1 cellular context compared by ENCODE assay signal in the genomic region with DNA sequence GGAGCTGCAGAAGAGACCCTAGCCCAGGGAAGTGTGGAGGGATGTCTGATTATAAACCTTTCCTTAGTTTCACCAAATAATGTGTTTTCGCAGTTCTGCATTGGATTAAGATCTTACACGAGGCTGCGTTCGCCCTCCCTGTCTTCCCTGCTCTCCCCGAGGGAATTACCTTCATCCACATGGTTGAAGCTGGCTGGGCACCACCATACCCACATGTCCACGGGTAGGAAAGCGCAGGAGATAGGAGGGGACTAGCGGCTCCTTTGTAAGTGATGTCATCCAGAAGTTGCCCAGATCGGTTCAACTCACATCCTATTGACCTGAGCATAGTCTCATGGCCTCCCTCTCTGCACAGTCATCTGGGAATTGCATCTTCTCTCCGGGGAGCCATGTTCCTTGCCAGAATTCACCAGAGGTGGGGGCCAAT.
TF ChIP-seq lines count a peak whose summit lies in the region.

No MANE protein-coding gene starts in this region.

TF ChIP-seq in HepG2, 621 proteins besides CTCF, POLR2A, EP300 and RAD21 (continues in another document):
- TF ChIP-seq RELA (CRISPR knock-in tag; IDR thresholded peaks at IDR 0.05) (0 out of 2 replicates have a peak, but pooled peaks have one; percentile 40), ZNF350 (CRISPR knock-in tag; IDR thresholded peaks at IDR 0.05; ENCODE audit: borderline replicate concordance, low read depth) (peak; percentile 40; the same call in 1 of the 2 replicates), HDAC2 (CRISPR knock-in tag; IDR thresholded peaks at IDR 0.05) (peak; percentile 19; the same call in 1 of the 2 replicates), MIXL1 (CRISPR knock-in tag; IDR thresholded peaks at IDR 0.05) (no peak), SAP130 (CRISPR knock-in tag; IDR thresholded peaks at IDR 0.05; ENCODE audit: low read depth) (peak; percentile 76), ZNF232 (CRISPR knock-in tag; IDR thresholded peaks at IDR 0.05; ENCODE audit: borderline replicate concordance) (0 out of 2 replicates have a peak, but pooled peaks have one; percentile 13), RBM22 (optimal IDR thresholded peaks at IDR 0.05; ENCODE audit: low read length) (no peak), GABPA (IDR thresholded peaks at IDR 0.05; ENCODE audit: low read depth, low read length) (no peak), GABPA (CRISPR knock-in tag; IDR thresholded peaks at IDR 0.05; ENCODE audit: low read depth) (0 out of 2 replicates have a peak, but pooled peaks have one; percentile 28), ZNF274 (CRISPR knock-in tag; IDR thresholded peaks at IDR 0.05) (0 out of 2 replicates have a peak, but pooled peaks have one; percentile 10), STAG1 (CRISPR knock-in tag; IDR thresholded peaks at IDR 0.05) (no peak), ZNF253 (CRISPR knock-in tag; IDR thresholded peaks at IDR 0.05; ENCODE audit: borderline replicate concordance) (peak; percentile 77; the same call in 1 of the 2 replicates), ZNF781 (CRISPR knock-in tag; IDR thresholded peaks at IDR 0.05; ENCODE audit: borderline replicate concordance, not compliant biosample characterization) (no peak), IKZF1 (IDR thresholded peaks at IDR 0.05) (no peak), ZNF292 (CRISPR knock-in tag; IDR thresholded peaks at IDR 0.05; ENCODE audit: borderline replicate concordance, low read depth) (peak; percentile 54; the same call in 1 of the 2 replicates), YY1 (IDR thresholded peaks at IDR 0.05; ENCODE audit: insufficient read depth, insufficient replicate concordance, low read depth, low read length) (peak; percentile 63), ZNF773 (CRISPR knock-in tag; IDR thresholded peaks at IDR 0.05; ENCODE audit: borderline replicate concordance) (no peak), KAT8 (CRISPR knock-in tag; IDR thresholded peaks at IDR 0.05) (no peak), GATA4 (IDR thresholded peaks at IDR 0.05; ENCODE audit: borderline replicate concordance, low read depth) (no peak), ZNF138 (CRISPR knock-in tag; IDR thresholded peaks at IDR 0.05; ENCODE audit: low read depth) (no peak), ZNF12 (CRISPR knock-in tag; IDR thresholded peaks at IDR 0.05) (0 out of 2 replicates have a peak, but pooled peaks have one; percentile 26), SMAD3 (CRISPR knock-in tag; IDR thresholded peaks at IDR 0.05) (0 out of 2 replicates have a peak, but pooled peaks have one; percentile 53), ZNF746 (CRISPR knock-in tag; IDR thresholded peaks at IDR 0.05) (no peak), ZNF317 (CRISPR knock-in tag; IDR thresholded peaks at IDR 0.05) (0 out of 2 replicates have a peak, but pooled peaks have one; percentile 11), DMAP1 (CRISPR knock-in tag; IDR thresholded peaks at IDR 0.05) (peak; percentile 53; the same call in 1 of the 2 replicates), MBD4 (IDR thresholded peaks at IDR 0.05; ENCODE audit: borderline replicate concordance, low read length) (no peak)
- TF ChIP-seq, protein P1, sequence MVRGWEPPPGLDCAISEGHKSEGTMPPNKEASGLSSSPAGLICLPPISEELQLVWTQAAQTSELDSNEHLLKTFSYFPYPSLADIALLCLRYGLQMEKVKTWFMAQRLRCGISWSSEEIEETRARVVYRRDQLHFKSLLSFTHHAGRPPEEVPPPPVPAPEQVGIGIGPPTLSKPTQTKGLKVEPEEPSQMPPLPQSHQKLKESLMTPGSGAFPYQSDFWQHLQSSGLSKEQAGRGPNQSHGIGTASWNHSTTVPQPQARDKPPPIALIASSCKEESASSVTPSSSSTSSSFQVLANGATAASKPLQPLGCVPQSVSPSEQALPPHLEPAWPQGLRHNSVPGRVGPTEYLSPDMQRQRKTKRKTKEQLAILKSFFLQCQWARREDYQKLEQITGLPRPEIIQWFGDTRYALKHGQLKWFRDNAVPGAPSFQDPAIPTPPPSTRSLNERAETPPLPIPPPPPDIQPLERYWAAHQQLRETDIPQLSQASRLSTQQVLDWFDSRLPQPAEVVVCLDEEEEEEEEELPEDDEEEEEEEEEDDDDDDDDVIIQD (CRISPR knock-in tag; IDR thresholded peaks at IDR 0.05; ENCODE audit: low read depth), result 0 out of 2 replicates have a peak, but pooled peaks have one; percentile 19
- TF ChIP-seq, protein P2, sequence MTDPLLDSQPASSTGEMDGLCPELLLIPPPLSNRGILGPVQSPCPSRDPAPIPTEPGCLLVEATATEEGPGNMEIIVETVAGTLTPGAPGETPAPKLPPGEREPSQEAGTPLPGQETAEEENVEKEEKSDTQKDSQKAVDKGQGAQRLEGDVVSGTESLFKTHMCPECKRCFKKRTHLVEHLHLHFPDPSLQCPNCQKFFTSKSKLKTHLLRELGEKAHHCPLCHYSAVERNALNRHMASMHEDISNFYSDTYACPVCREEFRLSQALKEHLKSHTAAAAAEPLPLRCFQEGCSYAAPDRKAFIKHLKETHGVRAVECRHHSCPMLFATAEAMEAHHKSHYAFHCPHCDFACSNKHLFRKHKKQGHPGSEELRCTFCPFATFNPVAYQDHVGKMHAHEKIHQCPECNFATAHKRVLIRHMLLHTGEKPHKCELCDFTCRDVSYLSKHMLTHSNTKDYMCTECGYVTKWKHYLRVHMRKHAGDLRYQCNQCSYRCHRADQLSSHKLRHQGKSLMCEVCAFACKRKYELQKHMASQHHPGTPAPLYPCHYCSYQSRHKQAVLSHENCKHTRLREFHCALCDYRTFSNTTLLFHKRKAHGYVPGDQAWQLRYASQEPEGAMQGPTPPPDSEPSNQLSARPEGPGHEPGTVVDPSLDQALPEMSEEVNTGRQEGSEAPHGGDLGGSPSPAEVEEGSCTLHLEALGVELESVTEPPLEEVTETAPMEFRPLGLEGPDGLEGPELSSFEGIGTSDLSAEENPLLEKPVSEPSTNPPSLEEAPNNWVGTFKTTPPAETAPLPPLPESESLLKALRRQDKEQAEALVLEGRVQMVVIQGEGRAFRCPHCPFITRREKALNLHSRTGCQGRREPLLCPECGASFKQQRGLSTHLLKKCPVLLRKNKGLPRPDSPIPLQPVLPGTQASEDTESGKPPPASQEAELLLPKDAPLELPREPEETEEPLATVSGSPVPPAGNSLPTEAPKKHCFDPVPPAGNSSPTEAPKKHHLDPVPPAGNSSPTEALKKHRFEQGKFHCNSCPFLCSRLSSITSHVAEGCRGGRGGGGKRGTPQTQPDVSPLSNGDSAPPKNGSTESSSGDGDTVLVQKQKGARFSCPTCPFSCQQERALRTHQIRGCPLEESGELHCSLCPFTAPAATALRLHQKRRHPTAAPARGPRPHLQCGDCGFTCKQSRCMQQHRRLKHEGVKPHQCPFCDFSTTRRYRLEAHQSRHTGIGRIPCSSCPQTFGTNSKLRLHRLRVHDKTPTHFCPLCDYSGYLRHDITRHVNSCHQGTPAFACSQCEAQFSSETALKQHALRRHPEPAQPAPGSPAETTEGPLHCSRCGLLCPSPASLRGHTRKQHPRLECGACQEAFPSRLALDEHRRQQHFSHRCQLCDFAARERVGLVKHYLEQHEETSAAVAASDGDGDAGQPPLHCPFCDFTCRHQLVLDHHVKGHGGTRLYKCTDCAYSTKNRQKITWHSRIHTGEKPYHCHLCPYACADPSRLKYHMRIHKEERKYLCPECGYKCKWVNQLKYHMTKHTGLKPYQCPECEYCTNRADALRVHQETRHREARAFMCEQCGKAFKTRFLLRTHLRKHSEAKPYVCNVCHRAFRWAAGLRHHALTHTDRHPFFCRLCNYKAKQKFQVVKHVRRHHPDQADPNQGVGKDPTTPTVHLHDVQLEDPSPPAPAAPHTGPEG (CRISPR knock-in tag; IDR thresholded peaks at IDR 0.05), result 0 out of 2 replicates have a peak, but pooled peaks have one; percentile 10
- TF ChIP-seq, protein P3, sequence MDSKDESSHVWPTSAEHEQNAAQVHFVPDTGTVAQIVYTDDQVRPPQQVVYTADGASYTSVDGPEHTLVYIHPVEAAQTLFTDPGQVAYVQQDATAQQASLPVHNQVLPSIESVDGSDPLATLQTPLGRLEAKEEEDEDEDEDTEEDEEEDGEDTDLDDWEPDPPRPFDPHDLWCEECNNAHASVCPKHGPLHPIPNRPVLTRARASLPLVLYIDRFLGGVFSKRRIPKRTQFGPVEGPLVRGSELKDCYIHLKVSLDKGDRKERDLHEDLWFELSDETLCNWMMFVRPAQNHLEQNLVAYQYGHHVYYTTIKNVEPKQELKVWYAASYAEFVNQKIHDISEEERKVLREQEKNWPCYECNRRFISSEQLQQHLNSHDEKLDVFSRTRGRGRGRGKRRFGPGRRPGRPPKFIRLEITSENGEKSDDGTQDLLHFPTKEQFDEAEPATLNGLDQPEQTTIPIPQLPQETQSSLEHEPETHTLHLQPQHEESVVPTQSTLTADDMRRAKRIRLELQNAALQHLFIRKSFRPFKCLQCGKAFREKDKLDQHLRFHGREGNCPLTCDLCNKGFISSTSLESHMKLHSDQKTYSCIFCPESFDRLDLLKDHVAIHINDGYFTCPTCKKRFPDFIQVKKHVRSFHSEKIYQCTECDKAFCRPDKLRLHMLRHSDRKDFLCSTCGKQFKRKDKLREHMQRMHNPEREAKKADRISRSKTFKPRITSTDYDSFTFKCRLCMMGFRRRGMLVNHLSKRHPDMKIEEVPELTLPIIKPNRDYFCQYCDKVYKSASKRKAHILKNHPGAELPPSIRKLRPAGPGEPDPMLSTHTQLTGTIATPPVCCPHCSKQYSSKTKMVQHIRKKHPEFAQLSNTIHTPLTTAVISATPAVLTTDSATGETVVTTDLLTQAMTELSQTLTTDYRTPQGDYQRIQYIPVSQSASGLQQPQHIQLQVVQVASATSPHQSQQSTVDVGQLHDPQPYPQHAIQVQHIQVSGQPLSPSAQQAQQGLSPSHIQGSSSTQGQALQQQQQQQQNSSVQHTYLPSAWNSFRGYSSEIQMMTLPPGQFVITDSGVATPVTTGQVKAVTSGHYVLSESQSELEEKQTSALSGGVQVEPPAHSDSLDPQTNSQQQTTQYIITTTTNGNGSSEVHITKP (CRISPR knock-in tag; IDR thresholded peaks at IDR 0.05; ENCODE audit: low read depth), result peak; percentile 31; the same call in 1 of the 2 replicates
- TF ChIP-seq, protein P4, sequence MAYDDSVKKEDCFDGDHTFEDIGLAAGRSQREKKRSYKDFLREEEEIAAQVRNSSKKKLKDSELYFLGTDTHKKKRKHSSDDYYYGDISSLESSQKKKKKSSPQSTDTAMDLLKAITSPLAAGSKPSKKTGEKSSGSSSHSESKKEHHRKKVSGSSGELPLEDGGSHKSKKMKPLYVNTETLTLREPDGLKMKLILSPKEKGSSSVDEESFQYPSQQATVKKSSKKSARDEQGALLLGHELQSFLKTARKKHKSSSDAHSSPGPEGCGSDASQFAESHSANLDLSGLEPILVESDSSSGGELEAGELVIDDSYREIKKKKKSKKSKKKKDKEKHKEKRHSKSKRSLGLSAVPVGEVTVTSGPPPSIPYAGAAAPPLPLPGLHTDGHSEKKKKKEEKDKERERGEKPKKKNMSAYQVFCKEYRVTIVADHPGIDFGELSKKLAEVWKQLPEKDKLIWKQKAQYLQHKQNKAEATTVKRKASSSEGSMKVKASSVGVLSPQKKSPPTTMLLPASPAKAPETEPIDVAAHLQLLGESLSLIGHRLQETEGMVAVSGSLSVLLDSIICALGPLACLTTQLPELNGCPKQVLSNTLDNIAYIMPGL (CRISPR knock-in tag; IDR thresholded peaks at IDR 0.05; ENCODE audit: borderline replicate concordance in 1 of 2, low read depth in 1 of 2), result peak in 1 of 2 experiments; percentile 24; a peak in 2 of 4 replicates
- TF ChIP-seq, protein P5, sequence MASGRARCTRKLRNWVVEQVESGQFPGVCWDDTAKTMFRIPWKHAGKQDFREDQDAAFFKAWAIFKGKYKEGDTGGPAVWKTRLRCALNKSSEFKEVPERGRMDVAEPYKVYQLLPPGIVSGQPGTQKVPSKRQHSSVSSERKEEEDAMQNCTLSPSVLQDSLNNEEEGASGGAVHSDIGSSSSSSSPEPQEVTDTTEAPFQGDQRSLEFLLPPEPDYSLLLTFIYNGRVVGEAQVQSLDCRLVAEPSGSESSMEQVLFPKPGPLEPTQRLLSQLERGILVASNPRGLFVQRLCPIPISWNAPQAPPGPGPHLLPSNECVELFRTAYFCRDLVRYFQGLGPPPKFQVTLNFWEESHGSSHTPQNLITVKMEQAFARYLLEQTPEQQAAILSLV (CRISPR knock-in tag; IDR thresholded peaks at IDR 0.05; ENCODE audit: borderline replicate concordance), result no peak
- TF ChIP-seq, protein P6, sequence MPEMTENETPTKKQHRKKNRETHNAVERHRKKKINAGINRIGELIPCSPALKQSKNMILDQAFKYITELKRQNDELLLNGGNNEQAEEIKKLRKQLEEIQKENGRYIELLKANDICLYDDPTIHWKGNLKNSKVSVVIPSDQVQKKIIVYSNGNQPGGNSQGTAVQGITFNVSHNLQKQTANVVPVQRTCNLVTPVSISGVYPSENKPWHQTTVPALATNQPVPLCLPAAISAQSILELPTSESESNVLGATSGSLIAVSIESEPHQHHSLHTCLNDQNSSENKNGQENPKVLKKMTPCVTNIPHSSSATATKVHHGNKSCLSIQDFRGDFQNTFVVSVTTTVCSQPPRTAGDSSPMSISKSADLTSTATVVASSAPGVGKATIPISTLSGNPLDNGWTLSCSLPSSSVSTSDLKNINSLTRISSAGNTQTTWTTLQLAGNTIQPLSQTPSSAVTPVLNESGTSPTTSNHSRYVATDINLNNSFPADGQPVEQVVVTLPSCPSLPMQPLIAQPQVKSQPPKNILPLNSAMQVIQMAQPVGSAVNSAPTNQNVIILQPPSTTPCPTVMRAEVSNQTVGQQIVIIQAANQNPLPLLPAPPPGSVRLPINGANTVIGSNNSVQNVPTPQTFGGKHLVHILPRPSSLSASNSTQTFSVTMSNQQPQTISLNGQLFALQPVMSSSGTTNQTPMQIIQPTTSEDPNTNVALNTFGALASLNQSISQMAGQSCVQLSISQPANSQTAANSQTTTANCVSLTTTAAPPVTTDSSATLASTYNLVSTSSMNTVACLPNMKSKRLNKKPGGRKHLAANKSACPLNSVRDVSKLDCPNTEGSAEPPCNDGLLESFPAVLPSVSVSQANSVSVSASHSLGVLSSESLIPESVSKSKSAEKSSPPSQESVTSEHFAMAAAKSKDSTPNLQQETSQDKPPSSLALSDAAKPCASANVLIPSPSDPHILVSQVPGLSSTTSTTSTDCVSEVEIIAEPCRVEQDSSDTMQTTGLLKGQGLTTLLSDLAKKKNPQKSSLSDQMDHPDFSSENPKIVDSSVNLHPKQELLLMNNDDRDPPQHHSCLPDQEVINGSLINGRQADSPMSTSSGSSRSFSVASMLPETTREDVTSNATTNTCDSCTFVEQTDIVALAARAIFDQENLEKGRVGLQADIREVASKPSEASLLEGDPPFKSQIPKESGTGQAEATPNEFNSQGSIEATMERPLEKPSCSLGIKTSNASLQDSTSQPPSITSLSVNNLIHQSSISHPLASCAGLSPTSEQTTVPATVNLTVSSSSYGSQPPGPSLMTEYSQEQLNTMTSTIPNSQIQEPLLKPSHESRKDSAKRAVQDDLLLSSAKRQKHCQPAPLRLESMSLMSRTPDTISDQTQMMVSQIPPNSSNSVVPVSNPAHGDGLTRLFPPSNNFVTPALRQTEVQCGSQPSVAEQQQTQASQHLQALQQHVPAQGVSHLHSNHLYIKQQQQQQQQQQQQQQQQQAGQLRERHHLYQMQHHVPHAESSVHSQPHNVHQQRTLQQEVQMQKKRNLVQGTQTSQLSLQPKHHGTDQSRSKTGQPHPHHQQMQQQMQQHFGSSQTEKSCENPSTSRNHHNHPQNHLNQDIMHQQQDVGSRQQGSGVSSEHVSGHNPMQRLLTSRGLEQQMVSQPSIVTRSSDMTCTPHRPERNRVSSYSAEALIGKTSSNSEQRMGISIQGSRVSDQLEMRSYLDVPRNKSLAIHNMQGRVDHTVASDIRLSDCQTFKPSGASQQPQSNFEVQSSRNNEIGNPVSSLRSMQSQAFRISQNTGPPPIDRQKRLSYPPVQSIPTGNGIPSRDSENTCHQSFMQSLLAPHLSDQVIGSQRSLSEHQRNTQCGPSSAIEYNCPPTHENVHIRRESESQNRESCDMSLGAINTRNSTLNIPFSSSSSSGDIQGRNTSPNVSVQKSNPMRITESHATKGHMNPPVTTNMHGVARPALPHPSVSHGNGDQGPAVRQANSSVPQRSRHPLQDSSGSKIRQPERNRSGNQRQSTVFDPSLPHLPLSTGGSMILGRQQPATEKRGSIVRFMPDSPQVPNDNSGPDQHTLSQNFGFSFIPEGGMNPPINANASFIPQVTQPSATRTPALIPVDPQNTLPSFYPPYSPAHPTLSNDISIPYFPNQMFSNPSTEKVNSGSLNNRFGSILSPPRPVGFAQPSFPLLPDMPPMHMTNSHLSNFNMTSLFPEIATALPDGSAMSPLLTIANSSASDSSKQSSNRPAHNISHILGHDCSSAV (CRISPR knock-in tag; IDR thresholded peaks at IDR 0.05; ENCODE audit: borderline replicate concordance), result no peak
